In the genomic region with DNA sequence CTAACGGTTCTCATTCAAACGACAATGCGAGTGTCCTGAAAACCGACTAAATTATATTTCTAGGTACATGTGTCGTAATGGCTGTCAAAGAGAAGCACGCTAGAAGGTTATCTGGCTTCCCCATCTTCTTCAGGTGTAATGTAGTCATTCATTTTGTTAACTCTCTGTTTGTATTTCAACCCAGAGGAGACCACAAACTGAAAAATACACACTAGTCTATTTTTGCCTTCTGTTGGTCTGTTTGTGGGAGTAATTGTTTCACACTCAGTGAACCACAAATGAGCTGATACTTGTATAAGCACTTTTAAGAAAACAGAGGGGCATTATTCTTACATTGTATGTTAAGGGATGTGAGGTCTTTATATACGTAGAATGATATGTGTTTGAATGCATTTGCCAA, we compare ENCODE assay signal across 23 cellular contexts.
DNase-seq lines count a peak whose midpoint lies in the region; ATAC-seq and TF ChIP-seq lines count a peak whose summit lies in the region.
"Had no signal": no experiment of that assay in that cellular context is flagged by ENCODE, and none has a peak within 500 bp of the region (broad histone marks: within the 10 kb centered on the region; RNA-seq: fewer than 3 reads in every experiment).

No MANE protein-coding gene starts in this region.

- H3K9me3 Mint-ChIP-seq in activated T-helper 2 cell treated with anti-CD3 and anti-CD28 coated beads, Interferon-gamma antibody, Interleukin-2, Interleukin-4, amounts not matched to agents 10 μg/mL and 5 μg/mL and 100 μg/mL, durations not matched to agents 14 hours and 24 hours and 36 hours, result peaks cover 16% of the 10 kb centered on the region

- H3K36me3 ChIP-seq in BLaER1 treated with 17β-estradiol and CSF1 and Interleukin-3, amounts not matched to agents 10 nM and 100 nM, result no peaks in the 10 kb centered on the region
- H3K36me3 ChIP-seq in DND-41 (ENCODE audit: insufficient read depth, low read length), result no peaks in the 10 kb centered on the region
- H3K36me3 ChIP-seq: cardiac muscle cell, SJCRH30, spleen, WERI-Rb-1 had no signal

- no peaks in the 10 kb centered on the region for H3K79me2 ChIP-seq in DND-41 (ENCODE audit: insufficient read depth, low read length)

- DNase-seq in DND-41, result peak; percentile 17
- DNase-seq in activated T-helper 2 cell treated with anti-CD3 and anti-CD28 coated beads, Interferon-gamma antibody, Interleukin-2, Interleukin-4, amounts not matched to agents 10 μg/mL and 5 μg/mL and 100 μg/mL, durations not matched to agents 14 hours and 24 hours and 36 hours (ENCODE audit: low spot score), result peak; percentile 37
- DNase-seq in NCI-H82 (lab: John Stamatoyannopoulos, UW), result no peak
- no peak for DNase-seq in ecto neural progenitor cell (ENCODE audit: low spot score)
- no peak for DNase-seq in epidermal melanocyte (ENCODE audit: insufficient read length, low spot score)
- DNase-seq: activated effector memory CD4-positive, alpha-beta T cell treated with anti-CD3 and anti-CD28 coated beads, Interleukin-2, amount 50 U/mL, for 16 hours; DMS79; KBM-7; NCI-H187; NCI-H2227 treated with DMSO at 0.1 percent for 48 hours; NCI-H774; retina; SJCRH30; spleen; stimulated activated CD4-positive, alpha-beta T cell treated with anti-CD3 and anti-CD28 coated beads, Interleukin-4, amount 100 ng/mL, for 4 hours; WERI-Rb-1 had no signal

- H3K4me3 ChIP-seq in BLaER1 treated with 17β-estradiol and CSF1 and Interleukin-3, amounts not matched to agents 10 nM and 100 nM, result no peak overlapping the region
- no peak overlapping the region for H3K4me3 ChIP-seq in DND-41 (ENCODE audit: low read depth in 1 of 2, low read length in 2 of 2)
- H3K4me3 ChIP-seq: cardiac muscle cell, SJCRH30, spleen had no signal

- peaks cover 0 to 36% (median 24%) of the 10 kb centered on the region in 10 experiments; a peak in 14 of 20 replicates for H3K4me1 ChIP-seq in BLaER1 treated with 17β-estradiol and CSF1 and Interleukin-3, amounts not matched to agents 10 nM and 100 nM
- peaks cover 27% of the 10 kb centered on the region for H3K4me1 ChIP-seq in DND-41 (ENCODE audit: insufficient read depth, low read length)
- H3K4me1 ChIP-seq: SJCRH30, spleen had no signal

- no peaks in the 10 kb centered on the region for H3K27me3 Mint-ChIP-seq in activated T-helper 2 cell treated with anti-CD3 and anti-CD28 coated beads, Interferon-gamma antibody, Interleukin-2, Interleukin-4, amounts not matched to agents 10 μg/mL and 5 μg/mL and 100 μg/mL, durations not matched to agents 14 hours and 24 hours and 36 hours (ENCODE audit: low read depth)

- peak overlapping the region in 8 of 11 experiments; percentile 5 to 61 (median 46); a peak in 13 of 22 replicates for H3K4me2 ChIP-seq in BLaER1 treated with 17β-estradiol and CSF1 and Interleukin-3, amounts not matched to agents 10 nM and 100 nM
- H3K4me2 ChIP-seq in DND-41 (ENCODE audit: insufficient read depth, low read length), result no peak overlapping the region

- no peak overlapping the region for H2AFZ ChIP-seq in DND-41 (ENCODE audit: low read depth, low read length)

- peaks cover 79% of the 10 kb centered on the region for H3K4me1 Mint-ChIP-seq in activated T-helper 2 cell treated with anti-CD3 and anti-CD28 coated beads, Interferon-gamma antibody, Interleukin-2, Interleukin-4, amounts not matched to agents 10 μg/mL and 5 μg/mL and 100 μg/mL, durations not matched to agents 14 hours and 24 hours and 36 hours (ENCODE audit: low read depth)

- no peak overlapping the region; a peak in 1 of 22 replicates for H3K27ac ChIP-seq in BLaER1 treated with 17β-estradiol and CSF1 and Interleukin-3, amounts not matched to agents 10 nM and 100 nM
- no peak overlapping the region; the same call in 1 of the 2 replicates for H3K27ac ChIP-seq in DND-41 (ENCODE audit: low read length)
- H3K27ac ChIP-seq: cardiac muscle cell, SJCRH30, spleen, WERI-Rb-1 had no signal

- no peaks in the 10 kb centered on the region for H4K20me1 ChIP-seq in BLaER1 treated with 17β-estradiol and CSF1 and Interleukin-3, amounts not matched to agents 10 nM and 100 nM
- H4K20me1 ChIP-seq in DND-41 (ENCODE audit: insufficient read depth, low read length), result no peaks in the 10 kb centered on the region

- no peak for TF ChIP-seq CTCF in DND-41 (IDR thresholded peaks at IDR 0.05; ENCODE audit: borderline replicate concordance, extremely low read depth, low read length, poor library complexity, severe bottlenecking)

- H3K36me3 Mint-ChIP-seq in activated T-helper 2 cell treated with anti-CD3 and anti-CD28 coated beads, Interferon-gamma antibody, Interleukin-2, Interleukin-4, amounts not matched to agents 10 μg/mL and 5 μg/mL and 100 μg/mL, durations not matched to agents 14 hours and 24 hours and 36 hours (ENCODE audit: low read depth), result peaks cover 79% of the 10 kb centered on the region

- no peak overlapping the region for H3K9ac ChIP-seq in BLaER1 treated with 17β-estradiol and CSF1 and Interleukin-3, amounts not matched to agents 10 nM and 100 nM
- H3K9ac ChIP-seq in DND-41 (ENCODE audit: low read depth, low read length), result no peak overlapping the region

- ATAC-seq in DND-41 (ENCODE audit: insufficient read depth, low read depth) (peak; percentile 89), HG03432 (IDR thresholded peaks at IDR 0.05; ENCODE audit: unreplicated experiment) (peak; percentile 73), HG03175 (IDR thresholded peaks at IDR 0.05; ENCODE audit: unreplicated experiment) (no peak)
- ATAC-seq: esophagus mucosa, HCT116, Panc1 had no signal

- H3K9me3 ChIP-seq in BLaER1 treated with 17β-estradiol and CSF1 and Interleukin-3, amounts not matched to agents 10 nM and 100 nM (replicated peaks in 1 of 11), result peaks cover 0 to 12% (median 5%) of the 10 kb centered on the region in 11 experiments; a peak in 6 of 22 replicates
- H3K9me3 ChIP-seq in DND-41 (ENCODE audit: insufficient read depth, low read length, severe bottlenecking), result peaks cover 2% of the 10 kb centered on the region
- H3K9me3 ChIP-seq: SJCRH30, spleen had no signal

- H3K27me3 ChIP-seq in BLaER1 treated with 17β-estradiol and CSF1 and Interleukin-3, amounts not matched to agents 10 nM and 100 nM, result no peaks in the 10 kb centered on the region
- no peaks in the 10 kb centered on the region for H3K27me3 ChIP-seq in DND-41 (ENCODE audit: insufficient read depth, low read length, poor library complexity)
- H3K27me3 ChIP-seq: cardiac muscle cell, SJCRH30, spleen had no signal

- H3K4me3 Mint-ChIP-seq in activated T-helper 2 cell treated with anti-CD3 and anti-CD28 coated beads, Interferon-gamma antibody, Interleukin-2, Interleukin-4, amounts not matched to agents 10 μg/mL and 5 μg/mL and 100 μg/mL, durations not matched to agents 14 hours and 24 hours and 36 hours (ENCODE audit: low read depth), result peak overlapping the region; percentile 70

- peak overlapping the region; percentile 88 for H3K27ac Mint-ChIP-seq in activated T-helper 2 cell treated with anti-CD3 and anti-CD28 coated beads, Interferon-gamma antibody, Interleukin-2, Interleukin-4, amounts not matched to agents 10 μg/mL and 5 μg/mL and 100 μg/mL, durations not matched to agents 14 hours and 24 hours and 36 hours

- intact Hi-C loops in activated T-helper 2 cell treated with anti-CD3 and anti-CD28 coated beads, Interferon-gamma antibody, Interleukin-2, Interleukin-4, amounts not matched to agents 10 μg/mL and 5 μg/mL and 100 μg/mL, durations not matched to agents 14 hours and 24 hours and 36 hours (cut with micrococcal nuclease), result loop anchor here (1.0 to 10.0 kb wide), 9 partner anchors 10 to 730 kb away; no protein-coding TSS in a partner anchor

Comparison
In these comparisons a context has a peak if more than half of its experiments do, and no peak if none do; other contexts are left out.
1. DNase-seq: peak in DND-41 (single experiment) and activated T-helper 2 cell treated with anti-CD3 and anti-CD28 coated beads, Interferon-gamma antibody, Interleukin-2, Interleukin-4, amounts not matched to agents 10 μg/mL and 5 μg/mL and 100 μg/mL, durations not matched to agents 14 hours and 24 hours and 36 hours (single experiment); none in NCI-H82 (single experiment), ecto neural progenitor cell (single experiment) and epidermal melanocyte (single experiment).